13 cellular contexts compared by ENCODE assay signal in the genomic region with DNA sequence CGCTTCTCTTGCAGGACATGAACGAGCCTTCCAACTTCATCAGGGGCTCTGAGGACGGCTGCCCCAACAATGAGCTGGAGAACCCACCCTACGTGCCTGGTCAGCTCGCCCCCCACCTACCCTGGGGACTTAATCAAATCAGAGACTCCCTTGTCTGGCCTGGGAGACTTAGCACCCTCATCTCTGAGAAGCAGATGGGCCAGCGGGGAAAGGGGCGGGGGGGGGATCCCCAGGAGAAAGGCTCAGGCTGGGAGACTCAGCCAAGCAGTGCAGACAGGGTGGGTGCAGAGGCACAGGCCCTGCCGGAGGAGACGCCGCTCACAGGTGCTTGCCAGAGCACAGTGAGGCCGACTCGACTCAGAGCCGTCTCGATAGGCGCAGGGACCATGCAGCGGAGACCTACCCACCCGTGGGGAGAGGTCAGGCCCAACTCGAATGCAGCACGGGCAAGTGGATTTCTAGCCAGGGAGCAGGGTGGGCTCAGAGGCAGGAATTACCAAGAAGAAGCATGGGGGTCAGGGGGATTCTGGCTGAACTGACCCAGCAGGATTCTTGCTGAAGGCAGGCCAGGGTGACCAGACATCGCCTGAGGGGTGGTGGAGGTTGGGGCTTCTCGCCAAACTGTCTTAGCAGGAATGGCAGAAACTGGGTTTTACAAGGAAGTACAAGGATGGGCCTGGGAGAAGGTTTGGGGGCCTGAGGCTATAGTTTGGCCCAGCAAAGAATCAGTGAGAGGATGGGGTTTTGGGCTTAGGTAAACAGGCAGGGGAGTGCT. TPM values are rescaled to one million over a fixed set of nuclear protein-coding genes. Genes with fewer than 3 reads are reported as not detected.
"Had no signal": no experiment of that assay in that cellular context is flagged by ENCODE, and none has a peak within 500 bp of the region (broad histone marks: within the 10 kb centered on the region; RNA-seq: fewer than 3 reads in every experiment).

No MANE protein-coding gene starts in this region.

- H3K27me3 Mint-ChIP-seq: activated naive CD4-positive, alpha-beta T cell treated with anti-CD3 and anti-CD28 coated beads, Interleukin-2, amount 50 U/mL, for 24 hours; naive thymus-derived CD8-positive, alpha-beta T cell; stimulated activated naive CD8-positive, alpha-beta T cell treated with anti-CD3 and anti-CD28 coated beads, Interleukin-15, amount 100 ng/mL, for 72 hours had no signal

- H3K4me1 Mint-ChIP-seq: naive thymus-derived CD8-positive, alpha-beta T cell; stimulated activated naive CD8-positive, alpha-beta T cell treated with anti-CD3 and anti-CD28 coated beads, Interleukin-15, amount 100 ng/mL, for 72 hours had no signal

- FAIRE-seq: TTC549 had no signal

- H3K27ac Mint-ChIP-seq: activated CD4-positive, alpha-beta T cell treated with anti-CD3 and anti-CD28 coated beads, Interleukin-2, amount 10 ng/mL, durations not matched to agents 24 days and 14 days; activated naive CD4-positive, alpha-beta T cell treated with anti-CD3 and anti-CD28 coated beads, Interleukin-2, amount 50 U/mL, for 24 hours; naive thymus-derived CD8-positive, alpha-beta T cell; progenitor cell of endocrine pancreas had no signal

- H3K4me3 Mint-ChIP-seq: activated CD4-positive, alpha-beta T cell treated with anti-CD3 and anti-CD28 coated beads, Interleukin-2, amount 10 ng/mL, durations not matched to agents 24 days and 14 days; activated naive CD4-positive, alpha-beta T cell treated with anti-CD3 and anti-CD28 coated beads, Interleukin-2, amount 50 U/mL, for 24 hours; naive thymus-derived CD8-positive, alpha-beta T cell; stimulated activated naive CD8-positive, alpha-beta T cell treated with anti-CD3 and anti-CD28 coated beads, Interleukin-15, amount 100 ng/mL, for 72 hours had no signal

- DNase-seq: activated CD4-positive, alpha-beta T cell treated with anti-CD3 and anti-CD28 coated beads, Interleukin-2, amount 10 ng/mL, durations not matched to agents 24 days and 14 days; activated CD4-positive, CD25-positive, alpha-beta regulatory T cell; heart right ventricle; nucleus accumbens; stimulated activated naive CD8-positive, alpha-beta T cell treated with anti-CD3 and anti-CD28 coated beads, Interleukin-15, amount 100 ng/mL, for 72 hours; SW 1271 had no signal

- ATAC-seq: gastroesophageal sphincter; heart right ventricle; naive thymus-derived CD8-positive, alpha-beta T cell; stimulated activated naive CD8-positive, alpha-beta T cell treated with anti-CD3 and anti-CD28 coated beads, Interleukin-15, amount 100 ng/mL, for 72 hours had no signal

- H3K9me3 Mint-ChIP-seq: activated CD4-positive, alpha-beta T cell treated with anti-CD3 and anti-CD28 coated beads, Interleukin-2, amount 10 ng/mL, durations not matched to agents 24 days and 14 days had no signal

RNA-seq across cellular contexts. Expression of gene CARD14, which starts 58.7 kb away (rescaled TPM):
- total RNA-seq: activated CD4-positive, alpha-beta T cell treated with anti-CD3 and anti-CD28 coated beads, Interleukin-2, amount 10 ng/mL, durations not matched to agents 24 days and 14 days; naive thymus-derived CD8-positive, alpha-beta T cell; progenitor cell of endocrine pancreas; T-helper 2 cell treated with Interferon-gamma antibody and Interleukin-4, amounts not matched to agents 100 ng/mL and 5 ng/mL, for 36 hours; thoracic aorta had no signal
